ENCODE assay signal across 8 cellular contexts in the genomic region with DNA sequence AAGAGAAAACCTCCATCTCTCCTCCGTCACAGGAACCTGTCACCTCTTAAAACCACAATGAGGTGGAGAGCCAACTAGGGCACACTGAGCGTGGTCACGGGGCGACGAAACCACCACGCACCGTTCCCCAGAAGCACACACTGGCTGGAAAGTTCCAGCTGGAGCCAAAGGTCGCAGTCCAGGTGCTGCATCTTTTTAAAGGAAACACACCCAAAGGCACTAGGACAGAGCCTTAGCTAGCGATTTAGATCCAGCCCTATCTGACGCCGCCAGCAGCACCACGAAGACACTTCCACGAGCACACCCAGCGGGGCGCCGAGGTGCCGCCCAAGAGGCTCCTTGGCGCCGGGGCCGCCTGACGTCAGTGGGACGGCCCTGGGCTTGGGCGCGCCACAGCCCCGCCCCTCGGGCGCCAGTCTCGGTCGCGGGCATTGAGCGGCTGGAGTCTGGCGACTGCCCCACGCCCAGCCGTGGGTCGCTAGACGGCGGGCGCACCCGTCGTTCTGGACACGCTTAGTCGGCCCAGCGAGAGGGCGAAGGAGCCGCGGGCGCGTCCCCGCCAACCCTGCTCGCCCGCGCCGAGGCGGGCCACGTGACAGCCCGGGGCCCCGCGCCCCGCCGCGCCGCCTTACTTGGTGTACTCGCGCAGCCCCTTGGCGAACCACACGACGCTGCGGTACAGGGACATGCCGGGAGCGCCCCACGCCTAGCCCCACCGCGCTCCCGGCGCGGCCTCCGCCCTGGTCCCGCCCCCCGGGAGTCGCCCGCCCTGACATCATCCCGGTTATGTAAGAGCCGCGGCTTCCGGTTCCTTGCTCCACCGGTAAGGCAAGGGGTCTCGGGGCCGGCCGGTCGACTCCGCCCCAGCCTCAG. TPM values are rescaled to one million over a fixed set of nuclear protein-coding genes. Genes with fewer than 3 reads are reported as not detected.
DNase-seq lines count a peak whose midpoint lies in the region; ATAC-seq, FAIRE-seq and TF ChIP-seq lines count a peak whose summit lies in the region.

A gene with protein sequence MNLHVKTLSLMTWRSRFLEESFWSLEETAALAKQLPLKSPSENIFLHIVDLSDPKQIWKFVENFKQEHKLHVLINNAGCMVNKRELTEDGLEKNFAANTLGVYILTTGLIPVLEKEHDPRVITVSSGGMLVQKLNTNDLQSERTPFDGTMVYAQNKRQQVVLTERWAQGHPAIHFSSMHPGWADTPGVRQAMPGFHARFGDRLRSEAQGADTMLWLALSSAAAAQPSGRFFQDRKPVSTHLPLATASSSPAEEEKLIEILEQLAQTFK (minus strand): TSS at position 742 of the 873 bp plus-strand sequence. CDS start 4,504 bp downstream, outside the sequence.

- peaks cover 41% of the 10 kb centered on the region for H3K4me1 Mint-ChIP-seq in central memory CD8-positive, alpha-beta T cell

- H3K4me3 ChIP-seq in keratinocyte (ENCODE audit: control insufficient read depth in 2 of 3, extremely low read depth in 1 of 3, insufficient read depth in 2 of 3, low read depth in 1 of 3, low read length in 3 of 3) = peak within 1 kb of the TSS; percentile 65 to 79 (median 77)

- peak; percentile 95 for DNase-seq in AG08395 (ENCODE audit: low spot score)
- DNase-seq in NCI-H2227 treated with DMSO at 0.1 percent for 48 hours (lab: John Stamatoyannopoulos, UW) = peak; percentile 48
- peak; percentile 64 for DNase-seq in activated CD4-positive, CD25-positive, alpha-beta regulatory T cell treated with anti-CD3 and anti-CD28 coated beads, Interleukin-2, amount 50 U/mL, for 16 hours (ENCODE audit: low read depth, low spot score)
- peak; percentile 80 to 88 for DNase-seq in central memory CD8-positive, alpha-beta T cell (ENCODE audit: low spot score in 2 of 2)
- DNase-seq in keratinocyte (ENCODE audit: low read depth, low spot score) = peak; percentile 46
- peak; percentile 73 to 76 for DNase-seq in stimulated activated CD4-positive, alpha-beta T cell treated with anti-CD3 and anti-CD28 coated beads, Interleukin-15, amount 100 ng/mL, for 1 hour (ENCODE audit: low read depth in 1 of 2, low spot score in 1 of 2)

- H3K9me1 ChIP-seq in keratinocyte (ENCODE audit: control insufficient read depth, extremely low read depth, insufficient read depth, low read length) = no peaks in the 10 kb centered on the region

- peak within 1 kb of the TSS; percentile 85 for H3K4me3 Mint-ChIP-seq in central memory CD8-positive, alpha-beta T cell

- H3K27me3 ChIP-seq in keratinocyte (ENCODE audit: control insufficient read depth, extremely low read depth, insufficient read depth, low read length) = no peaks in the 10 kb centered on the region

- H4K20me1 ChIP-seq in keratinocyte (ENCODE audit: control insufficient read depth, extremely low read depth, insufficient read depth, low read length) = no peaks in the 10 kb centered on the region

- peaks cover 37% of the 10 kb centered on the region for H3K36me3 Mint-ChIP-seq in central memory CD8-positive, alpha-beta T cell (ENCODE audit: insufficient read depth)

- H3K9me3 Mint-ChIP-seq in central memory CD8-positive, alpha-beta T cell = no peaks in the 10 kb centered on the region

- no peaks in the 10 kb centered on the region for H3K36me3 ChIP-seq in keratinocyte (ENCODE audit: control insufficient read depth in 2 of 2, extremely low read depth in 1 of 2, insufficient read depth in 2 of 2, low read length in 2 of 2)

- peak within 1 kb of the TSS; percentile 90 for H3K9ac ChIP-seq in keratinocyte (ENCODE audit: control insufficient read depth, extremely low read depth, insufficient read depth, low read length)

- no peak for TF ChIP-seq CTCF in keratinocyte (optimal IDR thresholded peaks at IDR 0.05 in 1 of 3, IDR thresholded peaks at IDR 0.05 in 1 of 3, conservative IDR thresholded peaks at IDR 0.05 in 1 of 3; ENCODE audit: extremely low read depth in 1 of 3, insufficient read depth in 2 of 3, low read length in 3 of 3)

- no peak for FAIRE-seq in keratinocyte (lab: Jason Lieb, UNC)

- peaks cover 25% of the 10 kb centered on the region for H3K4me1 ChIP-seq in keratinocyte (ENCODE audit: control insufficient read depth, extremely low read depth, insufficient read depth, low read length)

- peak; percentile 66 for TF ChIP-seq POLR2A in GM18526 (IDR thresholded peaks at IDR 0.05; ENCODE audit: extremely low read depth, insufficient read length)

- peak within 1 kb of the TSS; percentile 94 for H2AFZ ChIP-seq in keratinocyte (ENCODE audit: control insufficient read depth, low read length)

- H3K27ac ChIP-seq in keratinocyte (ENCODE audit: control insufficient read depth, insufficient read depth, low read length) = peak within 1 kb of the TSS; percentile 87

- H3K4me2 ChIP-seq in keratinocyte (ENCODE audit: control insufficient read depth, extremely low read depth, insufficient read depth, low read depth, low read length) = peak within 1 kb of the TSS; percentile 94

- dilution Hi-C loops in keratinocyte (cut with MboI; ENCODE audit: extremely low pct_ligation_motif_present, low sequenced_read_pairs) = no loop called here

- peak within 1 kb of the TSS; percentile 99 for H3K27ac Mint-ChIP-seq in central memory CD8-positive, alpha-beta T cell (ENCODE audit: low read depth)

- ATAC-seq in HG03060 (IDR thresholded peaks at IDR 0.05; ENCODE audit: low read depth, unreplicated experiment) = peak; percentile 43
- ATAC-seq in central memory CD8-positive, alpha-beta T cell (replicated peaks; ENCODE audit: extremely low read depth, poor library complexity, severe bottlenecking) = peak; percentile 79

- no peaks in the 10 kb centered on the region for H3K27me3 Mint-ChIP-seq in central memory CD8-positive, alpha-beta T cell

- no peaks in the 10 kb centered on the region for H3K79me2 ChIP-seq in keratinocyte (ENCODE audit: control insufficient read depth, insufficient read depth, low read length)

- H3K9me3 ChIP-seq in keratinocyte (ENCODE audit: control insufficient read depth, low read depth, low read length) = no peaks in the 10 kb centered on the region

RNA-seq across cellular contexts. Expression of the gene that starts here (rescaled TPM):
- 5.4 to 7.3 TPM (median 6.1 TPM) in 3 replicates for polyA plus RNA-seq in keratinocyte
- 11.3 TPM for polyA plus RNA-seq in keratinocyte (2011; ENCODE audit: low read depth)
- polyA plus RNA-seq in keratinocyte (2011; cell fraction: cytosol; rRNA removed) = 7.3 and 7.5 TPM in 2 replicates
- 3.8 and 5.6 TPM in 2 replicates for polyA plus RNA-seq in keratinocyte (2011; cell fraction: nucleus; rRNA removed)
- 4.8 and 7.2 TPM in 2 replicates for polyA plus RNA-seq in keratinocyte (2012; ENCODE audit: low replicate concordance)
- polyA minus RNA-seq in keratinocyte = 1.4 to 4.3 TPM (median 3.9 TPM) in 3 replicates
- 3.8 TPM for polyA minus RNA-seq in keratinocyte (2011; cell fraction: cytosol; rRNA and poly(A)+ RNA removed)
- 1.9 and 3.1 TPM in 2 replicates for polyA minus RNA-seq in keratinocyte (2011; cell fraction: nucleus; rRNA and poly(A)+ RNA removed)

Comparison
In these comparisons a context has a peak if more than half of its experiments do, and no peak if none do; other contexts are left out.
1. Peak in every context shown above with its lines: DNase-seq, ATAC-seq, H3K4me3 ChIP-seq and H3K27ac ChIP-seq.